ENCODE assay signal across 1 cellular context in the genomic region with DNA sequence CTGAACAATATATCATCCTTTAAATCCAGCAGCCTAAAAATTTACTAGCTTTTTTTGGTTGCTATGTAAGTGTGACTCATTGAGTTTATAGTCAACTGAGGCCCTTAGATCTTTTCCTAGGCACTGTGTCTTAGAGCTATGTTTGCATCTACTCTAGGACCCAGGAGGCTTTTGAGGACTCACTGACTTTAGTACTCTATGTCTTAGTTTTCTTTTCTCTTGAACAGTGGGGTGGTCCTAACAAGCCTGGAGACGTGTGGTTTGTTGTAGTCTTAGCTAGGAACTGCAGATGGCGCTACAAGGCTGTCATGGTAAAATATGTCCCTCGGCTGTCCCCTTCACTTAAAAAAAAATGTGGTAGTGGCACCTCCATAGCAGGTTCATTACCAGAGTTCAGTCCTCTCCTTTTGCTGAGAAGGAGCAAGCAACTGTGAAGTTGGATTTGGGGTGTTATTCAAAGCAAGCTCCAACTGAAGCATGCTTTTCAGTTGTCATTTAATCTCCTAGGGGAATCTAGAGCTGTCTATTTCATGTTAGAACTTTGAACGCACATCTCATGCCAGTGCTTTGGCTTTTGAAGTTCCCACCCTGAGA.
TF ChIP-seq lines count a peak whose summit lies in the region.

No MANE protein-coding gene starts in this region.

TF ChIP-seq in H1, 55 proteins besides CTCF, POLR2A, EP300 and RAD21:
- TF ChIP-seq SP2 (IDR thresholded peaks at IDR 0.05; ENCODE audit: low read length) (no peak), E2F6 (IDR thresholded peaks at IDR 0.05) (no peak), SP1 (IDR thresholded peaks at IDR 0.05; ENCODE audit: low read depth, low read length) (peak; percentile 78), YY1 (IDR thresholded peaks at IDR 0.05; ENCODE audit: low read depth, low read length) (0 out of 2 replicates have a peak, but pooled peaks have one; percentile 26)
